ENCODE assay signal across 19 cellular contexts in the genomic region with DNA sequence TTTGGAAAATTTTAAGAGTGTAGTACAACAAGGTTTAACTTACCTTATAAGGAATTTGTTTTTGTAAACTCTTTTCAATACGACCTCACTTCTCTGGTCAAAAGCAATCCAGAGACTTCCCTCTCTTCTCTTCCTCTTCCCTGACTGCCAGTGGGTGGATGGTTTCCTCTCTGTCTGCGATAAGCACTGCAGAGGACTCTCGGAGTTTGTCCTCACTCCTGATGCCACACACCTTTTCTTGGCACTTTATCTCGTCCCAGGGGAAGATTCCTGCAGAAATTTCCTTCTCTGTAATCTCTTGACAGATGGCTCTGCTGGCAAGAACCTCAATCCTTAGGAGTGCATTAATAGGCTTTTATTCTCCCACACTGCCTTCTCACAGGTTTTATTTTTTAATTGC.
DNase-seq lines count a peak whose midpoint lies in the region; ATAC-seq, FAIRE-seq and TF ChIP-seq lines count a peak whose summit lies in the region.
"Had no signal": no experiment of that assay in that cellular context is flagged by ENCODE, and none has a peak within 500 bp of the region (broad histone marks: within the 10 kb centered on the region; RNA-seq: fewer than 3 reads in every experiment).

No MANE protein-coding gene starts in this region.

- FAIRE-seq in endothelial cell of umbilical vein (lab: Jason Lieb, UNC) = no peak

- H3K9me1 ChIP-seq in endothelial cell of umbilical vein (replicated peaks; ENCODE audit: control insufficient read depth, extremely low read depth, insufficient read depth, low read length) = no peaks in the 10 kb centered on the region

- no peak overlapping the region for H3K9ac ChIP-seq in endothelial cell of umbilical vein (replicated peaks; ENCODE audit: extremely low read depth, insufficient read depth, low read length)

- H3K4me3 Mint-ChIP-seq in GM23338 = no peak overlapping the region
- H3K4me3 Mint-ChIP-seq: endodermal cell had no signal

- no peaks in the 10 kb centered on the region for H3K27me3 ChIP-seq in GM23338 (ENCODE audit: insufficient read depth)
- no peaks in the 10 kb centered on the region for H3K27me3 ChIP-seq in endothelial cell of umbilical vein (ENCODE audit: control insufficient read depth in 2 of 2, insufficient read depth in 2 of 2, low read length in 2 of 2)
- no peaks in the 10 kb centered on the region for H3K27me3 ChIP-seq in A673 (replicated peaks; ENCODE audit: insufficient read depth, low read depth, low read length, poor library complexity)
- H3K27me3 ChIP-seq: ovary, stomach, vagina had no signal

- TF ChIP-seq POLR2A in endothelial cell of umbilical vein (IDR thresholded peaks at IDR 0.05; ENCODE audit: low read depth, low read length) = no peak

- H3K4me3 ChIP-seq in GM23338 = no peak overlapping the region
- H3K4me3 ChIP-seq in endothelial cell of umbilical vein (replicated peaks in 1 of 3; ENCODE audit: insufficient read depth in 1 of 3, low read depth in 1 of 3, low read length in 3 of 3) = no peak overlapping the region
- H3K4me3 ChIP-seq in A673 (ENCODE audit: low read depth, low read length, poor library complexity, severe bottlenecking) = no peak overlapping the region
- H3K4me3 ChIP-seq: cardiac muscle cell, HAP-1, ovary, stomach, vagina had no signal

- intact Hi-C loops in endothelial cell of umbilical vein (cut with micrococcal nuclease) = no loop called here
- intact Hi-C loops in A673 (cut with micrococcal nuclease; ENCODE audit: unreplicated experiment) = no loop called here

- no peak overlapping the region; the same call in 1 of the 2 replicates for H3K27ac Mint-ChIP-seq in GM23338
- H3K27ac Mint-ChIP-seq: endodermal cell had no signal

- H3K4me1 Mint-ChIP-seq in GM23338 = peaks cover 8% of the 10 kb centered on the region; the same call in 2 of the 3 replicates
- H3K4me1 Mint-ChIP-seq: endodermal cell had no signal

- H3K27me3 Mint-ChIP-seq in GM23338 (ENCODE audit: insufficient read depth, low read depth, poor library complexity) = no peaks in the 10 kb centered on the region

- H2AFZ ChIP-seq in GM23338 (0 out of 2 replicates have a peak overlapping the region, but pooled peaks have one; percentile 18), endothelial cell of umbilical vein (ENCODE audit: low read depth, low read length) (peak overlapping the region; percentile 79)

- no peaks in the 10 kb centered on the region for H3K9me3 Mint-ChIP-seq in GM23338
- H3K9me3 Mint-ChIP-seq: endodermal cell had no signal

- H3K9me3 ChIP-seq in endothelial cell of umbilical vein (replicated peaks; ENCODE audit: control insufficient read depth, insufficient read depth, low read length) (no peaks in the 10 kb centered on the region), A673 (ENCODE audit: low read depth, low read length, poor library complexity, severe bottlenecking) (no peaks in the 10 kb centered on the region)
- H3K9me3 ChIP-seq: HAP-1, ovary, stomach, vagina had no signal

- dilution Hi-C loops in endothelial cell of umbilical vein (cut with MboI; ENCODE audit: extremely low pct_ligation_motif_present, low sequenced_read_pairs) = no loop called here

- BruUV-seq in endothelial cell of umbilical vein (replicated peaks; lab: Mats Ljungman, UMichigan) = no TSS peak
- no TSS peak for BruUV-seq in A673 (replicated peaks; lab: Mats Ljungman, UMichigan)

- DNase-seq in GM23338 (ENCODE audit: low spot score) (peak; percentile 17), NCI-H69 (lab: John Stamatoyannopoulos, UW) (peak; percentile 96), endothelial cell of umbilical vein (ENCODE audit: low read depth, low spot score) (peak; percentile 57), omental fat pad (ENCODE audit: low spot score) (no peak), NCI-H1436 (lab: John Stamatoyannopoulos, UW) (no peak), A673 (ENCODE audit: low spot score) (no peak), NCI-H2029 treated with DMSO at 0.1 percent for 48 hours (lab: John Stamatoyannopoulos, UW) (no peak)
- DNase-seq: activated CD4-positive, alpha-beta T cell treated with anti-CD3 and anti-CD28 coated beads, Interleukin-2, amount 50 U/mL, for 1 hour; activated T-cell treated with anti-CD3 and anti-CD28 coated beads, Interleukin-2, amount 50 U/mL, for 1 hour; DND-41; endodermal cell; NCI-H1417; ovary; stomach had no signal

- no peaks in the 10 kb centered on the region for H3K9me2 ChIP-seq in GM23338 (ENCODE audit: insufficient read depth)

- H3F3A ChIP-seq in GM23338 (replicated peaks; ENCODE audit: low read depth) = no peaks in the 10 kb centered on the region

- H3K4me2 ChIP-seq in GM23338 (no peak overlapping the region), endothelial cell of umbilical vein (ENCODE audit: insufficient read depth, low read length) (peak overlapping the region; percentile 59)

- TF ChIP-seq CTCF in GM23338 (conservative IDR thresholded peaks at IDR 0.05; ENCODE audit: low read depth in 2 of 2) (no peak), endothelial cell of umbilical vein (IDR thresholded peaks at IDR 0.05; ENCODE audit: extremely low read depth in 1 of 2, insufficient read depth in 1 of 2, low read depth in 1 of 2, low read length in 2 of 2) (no peak), omental fat pad (IDR thresholded peaks at IDR 0.05) (no peak), A673 (conservative IDR thresholded peaks at IDR 0.05; ENCODE audit: low read depth, low read length) (no peak)

- ATAC-seq in GM23338 (peak; percentile 46), omental fat pad (ENCODE audit: low FRiP score) (peak; percentile 71), esophagus mucosa (no peak)
- ATAC-seq: Right ventricle myocardium inferior had no signal

- POLR2A ChIA-PET in endothelial cell of umbilical vein (lab: Charles Lee) = no interaction called here
- POLR2A ChIA-PET in A673 (lab: Charles Lee; ENCODE audit: low non-redundant PET) = no interaction called here

- H3K27ac ChIP-seq in GM23338 (ENCODE audit: low read depth) (no peak overlapping the region), endothelial cell of umbilical vein (ENCODE audit: insufficient read depth, low read depth, low read length) (no peak overlapping the region), A673 (ENCODE audit: low read depth, low read length, poor library complexity, severe bottlenecking) (no peak overlapping the region)
- H3K27ac ChIP-seq: cardiac muscle cell, ovary, stomach, vagina had no signal

- no peaks in the 10 kb centered on the region for H3K79me2 ChIP-seq in GM23338 (replicated peaks; ENCODE audit: insufficient read depth)
- H3K79me2 ChIP-seq in endothelial cell of umbilical vein (ENCODE audit: control insufficient read depth, insufficient read depth, low read length) = no peaks in the 10 kb centered on the region

- CTCF ChIA-PET in endothelial cell of umbilical vein (lab: Charles Lee) = no interaction called here
- CTCF ChIA-PET in A673 (lab: Charles Lee) = no interaction called here

- H3K36me3 Mint-ChIP-seq in GM23338 (ENCODE audit: low read depth) = no peaks in the 10 kb centered on the region

- no peaks in the 10 kb centered on the region for H3K4me1 ChIP-seq in GM23338 (ENCODE audit: insufficient read depth)
- peaks cover 5% of the 10 kb centered on the region for H3K4me1 ChIP-seq in endothelial cell of umbilical vein (ENCODE audit: control insufficient read depth, extremely low read depth, insufficient read depth, low read length)
- H3K4me1 ChIP-seq in A673 (ENCODE audit: insufficient read depth, low read length, poor library complexity, severe bottlenecking) = no peaks in the 10 kb centered on the region
- H3K4me1 ChIP-seq: HAP-1, stomach, vagina had no signal

- H3K36me3 ChIP-seq in GM23338 (ENCODE audit: insufficient read depth) (no peaks in the 10 kb centered on the region), endothelial cell of umbilical vein (ENCODE audit: control insufficient read depth in 2 of 2, extremely low read depth in 1 of 2, insufficient read depth in 2 of 2, low read length in 2 of 2) (no peaks in the 10 kb centered on the region), A673 (ENCODE audit: insufficient read depth, low read length, poor library complexity, severe bottlenecking) (no peaks in the 10 kb centered on the region)
- H3K36me3 ChIP-seq: cardiac muscle cell, HAP-1, ovary, stomach, vagina had no signal

- H4K20me1 ChIP-seq in GM23338 (replicated peaks; ENCODE audit: insufficient read depth) (no peaks in the 10 kb centered on the region), endothelial cell of umbilical vein (replicated peaks; ENCODE audit: control insufficient read depth, extremely low read depth, insufficient read depth, low read length) (no peaks in the 10 kb centered on the region)

TF ChIP-seq in GM23338, 12 proteins besides CTCF, POLR2A, EP300 and RAD21:
- no peak for TF ChIP-seq CREB1 (CRISPR knock-in tag; IDR thresholded peaks at IDR 0.05; ENCODE audit: low read depth)
- no peak for TF ChIP-seq POLR2AphosphoS5 (IDR thresholded peaks at IDR 0.05; ENCODE audit: low read depth)

TF ChIP-seq in endothelial cell of umbilical vein, 7 proteins besides CTCF, POLR2A, EP300 and RAD21:
- TF ChIP-seq EZH2 (IDR thresholded peaks at IDR 0.05; ENCODE audit: borderline replicate concordance, low read depth, low read length, severe bottlenecking) (no peak), GATA2 (IDR thresholded peaks at IDR 0.05; ENCODE audit: insufficient read depth, insufficient read length, low read depth, low read length) (no peak), MYC (IDR thresholded peaks at IDR 0.05; ENCODE audit: low read depth, low read length) (no peak), JUN (IDR thresholded peaks at IDR 0.05; ENCODE audit: borderline replicate concordance, insufficient read depth, insufficient read length, low read depth) (no peak), FOS (IDR thresholded peaks at IDR 0.05; ENCODE audit: borderline replicate concordance, insufficient read depth, low read length) (no peak), POLR2AphosphoS5 (IDR thresholded peaks at IDR 0.05; ENCODE audit: insufficient read depth, low read depth, low read length) (no peak)
- TF ChIP-seq, protein P1, sequence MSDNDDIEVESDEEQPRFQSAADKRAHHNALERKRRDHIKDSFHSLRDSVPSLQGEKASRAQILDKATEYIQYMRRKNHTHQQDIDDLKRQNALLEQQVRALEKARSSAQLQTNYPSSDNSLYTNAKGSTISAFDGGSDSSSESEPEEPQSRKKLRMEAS (IDR thresholded peaks at IDR 0.05; ENCODE audit: insufficient read depth, insufficient read length) = no peak

Comparison
In these comparisons a context has a peak if more than half of its experiments do, and no peak if none do; other contexts are left out.
1. DNase-seq: peak in GM23338 (single experiment), NCI-H69 (single experiment) and endothelial cell of umbilical vein (single experiment); none in omental fat pad (single experiment), NCI-H1436 (single experiment), A673 (single experiment) and NCI-H2029 treated with DMSO at 0.1 percent for 48 hours (single experiment).